In genomic region chr17:42409467-42410351, GRCh38 we compare ENCODE assay signal across 10 cellular contexts. TPM values are rescaled to one million over a fixed set of nuclear protein-coding genes. Genes with fewer than 3 reads are reported as not detected.
DNase-seq lines count a peak whose midpoint lies in the region; ATAC-seq and TF ChIP-seq lines count a peak whose summit lies in the region.
"Had no signal": no experiment of that assay in that cellular context is flagged by ENCODE, and none has a peak within 500 bp of the region (broad histone marks: within the 10 kb centered on the region; RNA-seq: fewer than 3 reads in every experiment).

No MANE protein-coding gene starts in this region.

- ATAC-seq in activated naive CD8-positive, alpha-beta T cell treated with anti-CD3 and anti-CD28 coated beads, Interleukin-2, amount 50 U/mL, for 24 hours = no peak

- H3K27ac ChIP-seq in mesodermal cell (ENCODE audit: low read depth, low read length, severe bottlenecking) (peak overlapping the region; percentile 52), vagina (peak overlapping the region; percentile 90)

- no peaks in the 10 kb centered on the region for H3K36me3 Mint-ChIP-seq in activated naive CD8-positive, alpha-beta T cell treated with anti-CD3 and anti-CD28 coated beads for 36 hours
- H3K36me3 Mint-ChIP-seq in activated naive CD8-positive, alpha-beta T cell treated with anti-CD3 and anti-CD28 coated beads, Interleukin-2, amount 50 U/mL, for 24 hours (ENCODE audit: low read depth) = no peaks in the 10 kb centered on the region
- H3K36me3 Mint-ChIP-seq in CD14-positive monocyte = no peaks in the 10 kb centered on the region

- no peaks in the 10 kb centered on the region for H3K27me3 ChIP-seq in vagina

- peaks cover 15% of the 10 kb centered on the region for H3K4me1 Mint-ChIP-seq in activated naive CD8-positive, alpha-beta T cell treated with anti-CD3 and anti-CD28 coated beads for 36 hours
- H3K4me1 Mint-ChIP-seq in activated naive CD8-positive, alpha-beta T cell treated with anti-CD3 and anti-CD28 coated beads, Interleukin-2, amount 50 U/mL, for 24 hours = peaks cover 17% of the 10 kb centered on the region
- H3K4me1 Mint-ChIP-seq in CD14-positive monocyte = peaks cover 18% of the 10 kb centered on the region

- peak overlapping the region; percentile 30 for H3K27ac Mint-ChIP-seq in activated naive CD8-positive, alpha-beta T cell treated with anti-CD3 and anti-CD28 coated beads for 36 hours
- H3K27ac Mint-ChIP-seq in activated naive CD8-positive, alpha-beta T cell treated with anti-CD3 and anti-CD28 coated beads, Interleukin-2, amount 50 U/mL, for 24 hours = no peak overlapping the region
- peak overlapping the region in 1 of 7 donors; percentile 59 for H3K27ac Mint-ChIP-seq in CD14-positive monocyte

- H3K4me3 ChIP-seq in mesodermal cell (ENCODE audit: extremely low read depth, insufficient read depth, low read length, poor library complexity, severe bottlenecking) (no peak overlapping the region), vagina (peak overlapping the region in 1 of 2 donors; percentile 16)

- no peak for TF ChIP-seq POLR2A in vagina (IDR thresholded peaks at IDR 0.05)

- TF ChIP-seq CTCF in vagina (IDR thresholded peaks at IDR 0.05) (no peak), CD14-positive monocyte (IDR thresholded peaks at IDR 0.05) (no peak)

- no peaks in the 10 kb centered on the region for H3K9me3 ChIP-seq in mesodermal cell (ENCODE audit: control insufficient read depth, low read length)
- no peaks in the 10 kb centered on the region for H3K9me3 ChIP-seq in vagina

- intact Hi-C loops in vagina (cut with DNase I) = loop anchor here (5.0 kb wide), 2 partner anchors 87 to 108 kb away; no protein-coding TSS in a partner anchor
- intact Hi-C loops in CD14-positive monocyte (cut with micrococcal nuclease) = no loop called here

- H3K36me3 ChIP-seq in mesodermal cell (ENCODE audit: control insufficient read depth, insufficient read depth, low read length) (peaks cover 33% of the 10 kb centered on the region), vagina (peaks cover 0 to 3% of the 10 kb centered on the region in 2 donors)

- H3K4me1 ChIP-seq in mesodermal cell (ENCODE audit: control insufficient read depth, insufficient read depth, low read length, poor library complexity, severe bottlenecking) = peaks cover 43% of the 10 kb centered on the region
- H3K4me1 ChIP-seq in vagina = peaks cover 83% of the 10 kb centered on the region

- no peak overlapping the region for H3K4me3 Mint-ChIP-seq in activated naive CD8-positive, alpha-beta T cell treated with anti-CD3 and anti-CD28 coated beads for 36 hours
- no peak overlapping the region for H3K4me3 Mint-ChIP-seq in activated naive CD8-positive, alpha-beta T cell treated with anti-CD3 and anti-CD28 coated beads, Interleukin-2, amount 50 U/mL, for 24 hours
- no peak overlapping the region for H3K4me3 Mint-ChIP-seq in CD14-positive monocyte

- H3K27me3 Mint-ChIP-seq in activated naive CD8-positive, alpha-beta T cell treated with anti-CD3 and anti-CD28 coated beads for 36 hours = no peaks in the 10 kb centered on the region
- H3K27me3 Mint-ChIP-seq in activated naive CD8-positive, alpha-beta T cell treated with anti-CD3 and anti-CD28 coated beads, Interleukin-2, amount 50 U/mL, for 24 hours = no peaks in the 10 kb centered on the region
- peaks cover 4 to 16% (median 5%) of the 10 kb centered on the region in 3 donors for H3K27me3 Mint-ChIP-seq in CD14-positive monocyte (ENCODE audit: low read depth in 3 of 3)

- DNase-seq in activated naive CD8-positive, alpha-beta T cell treated with anti-CD3 and anti-CD28 coated beads for 36 hours = no peak
- DNase-seq in activated naive CD8-positive, alpha-beta T cell treated with anti-CD3 and anti-CD28 coated beads, Interleukin-2, amount 50 U/mL, for 24 hours = no peak
- peak; percentile 84 for DNase-seq in dedifferentiated amniotic fluid mesenchymal stem cell (ENCODE audit: extremely low spot score)
- peak in 1 of 2 donors; percentile 98 for DNase-seq in vagina (ENCODE audit: extremely low spot score in 2 of 2)
- no peak for DNase-seq in hippocampal formation (lab: John Stamatoyannopoulos, UW)
- no peak for DNase-seq in CD14-positive monocyte (ENCODE audit: low spot score)
- no peak for DNase-seq in NCI-H2227 (lab: John Stamatoyannopoulos, UW; ENCODE audit: unreplicated experiment)
- DNase-seq: activated naive CD4-positive, alpha-beta T cell treated with anti-CD3 and anti-CD28 coated beads, Interleukin-2, amount 50 U/mL, for 16 hours; NCI-H345 had no signal

- no peaks in the 10 kb centered on the region for H3K9me3 Mint-ChIP-seq in activated naive CD8-positive, alpha-beta T cell treated with anti-CD3 and anti-CD28 coated beads for 36 hours
- H3K9me3 Mint-ChIP-seq in activated naive CD8-positive, alpha-beta T cell treated with anti-CD3 and anti-CD28 coated beads, Interleukin-2, amount 50 U/mL, for 24 hours = no peaks in the 10 kb centered on the region
- peaks cover 0 to 2% (median 0%) of the 10 kb centered on the region in 7 donors for H3K9me3 Mint-ChIP-seq in CD14-positive monocyte

- whole genome bisulfite sequencing in mesodermal cell (ENCODE audit: insufficient coverage in 2 of 2), 2 experiments = 67 to 74% methylated on average over 3 to 6 of the region's 8 CpGs

RNA-seq across cellular contexts. Expression of gene CAVIN1, which starts 13.3 kb away (rescaled TPM):
- total RNA-seq in activated naive CD8-positive, alpha-beta T cell treated with anti-CD3 and anti-CD28 coated beads for 36 hours = 1 to 10 TPM; 1.7 to 1.9 TPM
- 138 TPM for polyA plus RNA-seq in mesodermal cell (2013, experiment 1 of 2)
- polyA plus RNA-seq in mesodermal cell (2013, experiment 2 of 2) = 99.8 TPM
- total RNA-seq in vagina = 268 TPM
- polyA plus RNA-seq in CD14-positive monocyte = not detected

RNA-seq across cellular contexts. Expression of gene STAT3, which starts 21.5 kb away (rescaled TPM):
- total RNA-seq in activated naive CD8-positive, alpha-beta T cell treated with anti-CD3 and anti-CD28 coated beads for 36 hours = 100 to 1,000 TPM; 221 to 223 TPM
- 45.9 TPM for polyA plus RNA-seq in mesodermal cell (2013, experiment 1 of 2)
- polyA plus RNA-seq in mesodermal cell (2013, experiment 2 of 2) = 39.3 TPM
- 210 TPM for total RNA-seq in vagina
- polyA plus RNA-seq in CD14-positive monocyte = 100 to 1,000 TPM; 110 to 155 TPM

RNA-seq across cellular contexts. Expression of gene ATP6V0A1, which starts 49.0 kb away (rescaled TPM):
- 1 to 10 TPM; 3.4 to 5.6 TPM for total RNA-seq in activated naive CD8-positive, alpha-beta T cell treated with anti-CD3 and anti-CD28 coated beads for 36 hours
- polyA plus RNA-seq in mesodermal cell (2013, experiment 1 of 2) = 32.3 TPM
- polyA plus RNA-seq in mesodermal cell (2013, experiment 2 of 2) = 23.9 TPM
- total RNA-seq in vagina = 72.4 TPM
- polyA plus RNA-seq in CD14-positive monocyte = 10 to 100 TPM; 36.1 to 55.1 TPM

Comparison
In these comparisons a context has a peak if more than half of its experiments do, and no peak if none do; other contexts are left out.
1. RNA of gene CAVIN1, which starts 13.3 kb away (total RNA-seq): 268 TPM in vagina (single experiment); 1.7 to 1.9 TPM in activated naive CD8-positive, alpha-beta T cell treated with anti-CD3 and anti-CD28 coated beads for 36 hours; every median in the first group is over 10 times any median in the second.
2. RNA of gene ATP6V0A1, which starts 49.0 kb away (total RNA-seq): 72.4 TPM in vagina (single experiment); 3.4 to 5.6 TPM in activated naive CD8-positive, alpha-beta T cell treated with anti-CD3 and anti-CD28 coated beads for 36 hours; every median in the first group is over 10 times any median in the second.